ENCODE assay signal across 9 cellular contexts in the genomic region with DNA sequence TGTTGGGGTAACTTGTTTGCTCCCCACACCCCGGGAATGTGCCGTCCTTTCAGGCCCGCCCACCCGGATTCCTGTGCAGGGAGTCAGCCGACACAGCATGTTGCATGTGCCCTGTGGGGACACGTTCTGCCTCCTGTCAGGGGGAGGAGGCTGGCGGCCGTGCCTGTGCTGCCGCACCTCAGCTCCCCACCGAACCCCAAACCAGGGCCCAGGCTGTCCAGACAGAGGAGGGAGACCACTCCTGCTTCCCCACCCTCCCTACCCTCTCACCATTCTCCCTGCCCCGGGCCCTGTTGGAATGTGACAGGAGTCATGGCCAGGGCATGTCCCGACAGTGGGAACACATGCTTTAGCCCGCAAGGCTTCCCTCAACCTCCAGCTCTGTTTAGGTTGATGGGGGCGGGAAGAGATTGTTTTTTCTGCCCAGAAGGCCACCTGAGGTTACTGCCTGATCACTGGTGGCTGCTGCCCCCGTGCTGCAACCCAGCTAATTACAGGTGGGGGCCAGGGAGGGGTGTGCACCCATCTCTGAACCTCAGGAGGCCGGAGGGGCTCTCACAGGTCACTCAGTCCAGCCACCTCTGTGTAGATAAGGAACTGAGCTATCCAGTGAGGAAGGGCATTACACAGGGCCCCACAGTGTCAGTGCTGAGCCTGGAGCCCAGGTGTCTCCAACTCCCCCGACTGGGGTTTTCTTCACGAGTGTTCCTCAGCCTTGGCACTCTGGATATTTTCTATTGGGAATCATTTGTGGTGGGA. TPM values are rescaled to one million over a fixed set of nuclear protein-coding genes. Genes with fewer than 3 reads are reported as not detected.
A peak's percentile ranks its signal among the peaks of the same experiment; 100 is the strongest.
DNase-seq lines count a peak whose midpoint lies in the region; ATAC-seq, FAIRE-seq and TF ChIP-seq lines count a peak whose summit lies in the region.
"Had no signal": no experiment of that assay in that cellular context is flagged by ENCODE, and none has a peak within 500 bp of the region (broad histone marks: within the 10 kb centered on the region; RNA-seq: fewer than 3 reads in every experiment).

No MANE protein-coding gene starts in this region.

- peak overlapping the region; percentile 68 for H3K27ac ChIP-seq in angular gyrus (ENCODE audit: low read depth, low read length)
- peak overlapping the region; percentile 79 for H3K27ac ChIP-seq in keratinocyte (ENCODE audit: control insufficient read depth, insufficient read depth, low read length)
- peak overlapping the region in 1 of 2 donors; percentile 23 for H3K27ac ChIP-seq in uterus

- peak overlapping the region; percentile 49 for H3K9ac ChIP-seq in keratinocyte (ENCODE audit: control insufficient read depth, extremely low read depth, insufficient read depth, low read length)

- peak; percentile 84 for DNase-seq in AG08395 (ENCODE audit: low spot score)
- peak; percentile 67 for DNase-seq in HCEC 1CT
- DNase-seq in keratinocyte (ENCODE audit: low read depth, low spot score) = peak; percentile 98
- no peak for DNase-seq in uterus
- no peak for DNase-seq in OCI-M2 (lab: John Stamatoyannopoulos, UW; ENCODE audit: unreplicated experiment)
- DNase-seq in COR-L47 (lab: John Stamatoyannopoulos, UW) = no peak

- H3K27me3 ChIP-seq in keratinocyte (ENCODE audit: control insufficient read depth, extremely low read depth, insufficient read depth, low read length) (no peaks in the 10 kb centered on the region), uterus (no peaks in the 10 kb centered on the region)

- TF ChIP-seq POLR2A in uterus (IDR thresholded peaks at IDR 0.05) = no peak

- FAIRE-seq in keratinocyte (lab: Jason Lieb, UNC) = peak; percentile 88
- FAIRE-seq: endometrium had no signal

- H3K4me1 ChIP-seq in keratinocyte (ENCODE audit: control insufficient read depth, extremely low read depth, insufficient read depth, low read length) = peaks cover 58% of the 10 kb centered on the region
- peaks cover 0 to 21% of the 10 kb centered on the region in 2 donors for H3K4me1 ChIP-seq in uterus

- H3K9me3 ChIP-seq in keratinocyte (ENCODE audit: control insufficient read depth, low read depth, low read length) = no peaks in the 10 kb centered on the region
- H3K9me3 ChIP-seq in uterus = no peaks in the 10 kb centered on the region

- no peak for ATAC-seq in HG02938 (IDR thresholded peaks at IDR 0.05; ENCODE audit: unreplicated experiment)

- peak overlapping the region; percentile 69 for H3K4me2 ChIP-seq in keratinocyte (ENCODE audit: control insufficient read depth, extremely low read depth, insufficient read depth, low read depth, low read length)

- H3K79me2 ChIP-seq in keratinocyte (ENCODE audit: control insufficient read depth, insufficient read depth, low read length) = peaks cover 4% of the 10 kb centered on the region

- H3K36me3 ChIP-seq in keratinocyte (ENCODE audit: control insufficient read depth in 2 of 2, extremely low read depth in 1 of 2, insufficient read depth in 2 of 2, low read length in 2 of 2) (peaks cover 23 to 49% of the 10 kb centered on the region in 2 experiments), uterus (no peaks in the 10 kb centered on the region)

- H2AFZ ChIP-seq in keratinocyte (ENCODE audit: control insufficient read depth, low read length) = no peak overlapping the region

- H3K4me3 ChIP-seq in keratinocyte (ENCODE audit: control insufficient read depth in 2 of 3, extremely low read depth in 1 of 3, insufficient read depth in 2 of 3, low read depth in 1 of 3, low read length in 3 of 3) (peak overlapping the region in 1 of 3 experiments; percentile 47), uterus (no peak overlapping the region)

- H3K9me1 ChIP-seq in keratinocyte (ENCODE audit: control insufficient read depth, extremely low read depth, insufficient read depth, low read length) = no peaks in the 10 kb centered on the region

- intact Hi-C loops in uterus (cut with DNase I; ENCODE audit: low total_unique reads) = loop anchor here (10.0 kb wide), 1 partner anchor 132 kb away; the partner anchor contains the start of gene ZNF318

- H4K20me1 ChIP-seq in keratinocyte (ENCODE audit: control insufficient read depth, extremely low read depth, insufficient read depth, low read length) = no peaks in the 10 kb centered on the region

- dilution Hi-C loops in keratinocyte (cut with MboI; ENCODE audit: extremely low pct_ligation_motif_present, low sequenced_read_pairs) = no loop called here

- TF ChIP-seq CTCF in keratinocyte (optimal IDR thresholded peaks at IDR 0.05 in 1 of 3, IDR thresholded peaks at IDR 0.05 in 1 of 3, conservative IDR thresholded peaks at IDR 0.05 in 1 of 3; ENCODE audit: extremely low read depth in 1 of 3, insufficient read depth in 2 of 3, low read length in 3 of 3) = peak in 2 of 3 experiments; percentile 81 to 87
- peak; percentile 25 to 42 (median 28) for TF ChIP-seq CTCF in uterus (IDR thresholded peaks at IDR 0.05)

RNA-seq across cellular contexts. Expression of gene LRRC73, which starts 13.6 kb away (rescaled TPM):
- 0.16 to 0.40 TPM (median 0.18 TPM) in 3 replicates for polyA plus RNA-seq in keratinocyte
- 0.12 TPM for polyA plus RNA-seq in keratinocyte (2011; ENCODE audit: low read depth)
- polyA plus RNA-seq in keratinocyte (2011; cell fraction: cytosol; rRNA removed) = 0.22 and 0.55 TPM in 2 replicates
- 0.27 and 0.49 TPM in 2 replicates for polyA plus RNA-seq in keratinocyte (2011; cell fraction: nucleus; rRNA removed)
- 0.35 and 0.49 TPM in 2 replicates for polyA plus RNA-seq in keratinocyte (2012; ENCODE audit: low replicate concordance)
- 0.26 to 0.30 TPM in 2 of 3 replicates, not detected in the other for polyA minus RNA-seq in keratinocyte
- polyA minus RNA-seq in keratinocyte (2011; cell fraction: cytosol; rRNA and poly(A)+ RNA removed) = not detected
- not detected in 2 replicates for polyA minus RNA-seq in keratinocyte (2011; cell fraction: nucleus; rRNA and poly(A)+ RNA removed)
- 1 to 10 TPM in 2 of 4 donors, not detected in 2; 1.2 to 1.5 TPM for total RNA-seq in uterus

RNA-seq across cellular contexts. Expression of gene TJAP1, which starts 19.2 kb away (rescaled TPM):
- polyA plus RNA-seq in keratinocyte = 17.2 to 45.5 TPM (median 23.3 TPM) in 3 replicates
- polyA plus RNA-seq in keratinocyte (2011; ENCODE audit: low read depth) = 41.6 TPM
- polyA plus RNA-seq in keratinocyte (2011; cell fraction: cytosol; rRNA removed) = 14.3 and 25.4 TPM in 2 replicates
- polyA plus RNA-seq in keratinocyte (2011; cell fraction: nucleus; rRNA removed) = 78.8 and 84.0 TPM in 2 replicates
- polyA plus RNA-seq in keratinocyte (2012; ENCODE audit: low replicate concordance) = 12.6 and 28.6 TPM in 2 replicates
- 10.4 to 24.4 TPM (median 16.7 TPM) in 3 replicates for polyA minus RNA-seq in keratinocyte
- 11.7 TPM for polyA minus RNA-seq in keratinocyte (2011; cell fraction: cytosol; rRNA and poly(A)+ RNA removed)
- 11.8 and 19.6 TPM in 2 replicates for polyA minus RNA-seq in keratinocyte (2011; cell fraction: nucleus; rRNA and poly(A)+ RNA removed)
- total RNA-seq in uterus = 10 to 100 TPM; 12.8 to 40.8 (median 21.9) TPM

RNA-seq across cellular contexts. Expression of gene YIPF3, which starts 20.2 kb away (rescaled TPM):
- 120 to 138 TPM (median 136 TPM) in 3 replicates for polyA plus RNA-seq in keratinocyte
- 29.2 TPM for polyA plus RNA-seq in keratinocyte (2011; ENCODE audit: low read depth)
- 103 and 104 TPM in 2 replicates for polyA plus RNA-seq in keratinocyte (2011; cell fraction: cytosol; rRNA removed)
- polyA plus RNA-seq in keratinocyte (2011; cell fraction: nucleus; rRNA removed) = 154 and 155 TPM in 2 replicates
- polyA plus RNA-seq in keratinocyte (2012; ENCODE audit: low replicate concordance) = 63.0 and 89.2 TPM in 2 replicates
- 142 to 213 TPM (median 144 TPM) in 3 replicates for polyA minus RNA-seq in keratinocyte
- 90.5 TPM for polyA minus RNA-seq in keratinocyte (2011; cell fraction: cytosol; rRNA and poly(A)+ RNA removed)
- polyA minus RNA-seq in keratinocyte (2011; cell fraction: nucleus; rRNA and poly(A)+ RNA removed) = 57.6 and 64.5 TPM in 2 replicates
- total RNA-seq in uterus = 100 to 1,000 TPM in 2 of 4 donors, 10 to 100 TPM in 2; 26.5 to 212 (median 92.7) TPM

RNA-seq across cellular contexts. Expression of gene POLR1C, which starts 20.3 kb away (rescaled TPM):
- 99.6 to 121 TPM (median 119 TPM) in 3 replicates for polyA plus RNA-seq in keratinocyte
- polyA plus RNA-seq in keratinocyte (2011; ENCODE audit: low read depth) = 34.9 TPM
- 69.9 and 106 TPM in 2 replicates for polyA plus RNA-seq in keratinocyte (2011; cell fraction: cytosol; rRNA removed)
- polyA plus RNA-seq in keratinocyte (2011; cell fraction: nucleus; rRNA removed) = 155 and 201 TPM in 2 replicates
- polyA plus RNA-seq in keratinocyte (2012; ENCODE audit: low replicate concordance) = 90.8 and 119 TPM in 2 replicates
- polyA minus RNA-seq in keratinocyte = 35.0 to 95.4 TPM (median 86.0 TPM) in 3 replicates
- 38.0 TPM for polyA minus RNA-seq in keratinocyte (2011; cell fraction: cytosol; rRNA and poly(A)+ RNA removed)
- polyA minus RNA-seq in keratinocyte (2011; cell fraction: nucleus; rRNA and poly(A)+ RNA removed) = 28.9 and 53.4 TPM in 2 replicates
- 10 to 100 TPM; 15.9 to 39.5 (median 26.0) TPM for total RNA-seq in uterus

RNA-seq across cellular contexts. Expression of gene DLK2, which starts 41.2 kb away (rescaled TPM):
- 19.8 to 32.2 TPM (median 31.6 TPM) in 3 replicates for polyA plus RNA-seq in keratinocyte
- polyA plus RNA-seq in keratinocyte (2011; ENCODE audit: low read depth) = 2.2 TPM
- 21.9 and 51.1 TPM in 2 replicates for polyA plus RNA-seq in keratinocyte (2011; cell fraction: cytosol; rRNA removed)
- 55.1 and 77.8 TPM in 2 replicates for polyA plus RNA-seq in keratinocyte (2011; cell fraction: nucleus; rRNA removed)
- 20.2 and 38.7 TPM in 2 replicates for polyA plus RNA-seq in keratinocyte (2012; ENCODE audit: low replicate concordance)
- polyA minus RNA-seq in keratinocyte = 23.2 to 88.5 TPM (median 28.0 TPM) in 3 replicates
- polyA minus RNA-seq in keratinocyte (2011; cell fraction: cytosol; rRNA and poly(A)+ RNA removed) = 67.7 TPM
- polyA minus RNA-seq in keratinocyte (2011; cell fraction: nucleus; rRNA and poly(A)+ RNA removed) = 34.7 and 38.7 TPM in 2 replicates
- total RNA-seq in uterus = 1 to 10 TPM in 2 of 4 donors, not detected in 2; 1.9 to 3.3 TPM

Comparison
In these comparisons a context has a peak if more than half of its experiments do, and no peak if none do; other contexts are left out.
1. DNase-seq: peak in AG08395 (single experiment), HCEC 1CT (single experiment) and keratinocyte (single experiment); none in uterus (0 of 2), OCI-M2 (single experiment) and COR-L47 (single experiment).